ENCODE assay signal across 13 cellular contexts in the genomic region with DNA sequence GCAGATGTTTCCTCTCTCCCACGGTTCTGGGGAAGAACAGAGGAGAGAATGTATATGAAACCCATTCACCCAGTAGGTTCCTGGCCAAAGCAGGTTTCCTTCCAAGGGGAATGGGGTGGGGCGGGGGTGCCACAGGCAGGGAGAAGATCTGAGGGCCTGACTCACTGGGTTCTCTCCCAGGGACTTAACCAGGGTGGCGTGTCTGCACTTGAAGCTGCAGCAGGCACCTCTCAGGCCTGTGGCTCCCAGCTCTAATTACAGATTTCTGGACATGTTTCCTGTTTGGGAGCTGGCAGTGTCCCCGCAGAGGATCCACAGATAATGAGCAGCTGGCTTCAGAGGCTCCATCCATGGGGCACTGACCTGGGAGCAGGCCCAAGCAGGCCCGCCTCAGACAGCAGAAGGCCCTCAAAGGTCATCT. TPM values are rescaled to one million over a fixed set of nuclear protein-coding genes. Genes with fewer than 3 reads are reported as not detected.
DNase-seq lines count a peak whose midpoint lies in the region; ATAC-seq, FAIRE-seq and TF ChIP-seq lines count a peak whose summit lies in the region.
"Had no signal": no experiment of that assay in that cellular context is flagged by ENCODE, and none has a peak within 500 bp of the region (broad histone marks: within the 10 kb centered on the region; RNA-seq: fewer than 3 reads in every experiment).

No MANE protein-coding gene starts in this region.

- H3K27me3 ChIP-seq in MG63 (no peaks in the 10 kb centered on the region), bronchial epithelial cell (ENCODE audit: control insufficient read depth, insufficient read depth, low read length) (no peaks in the 10 kb centered on the region), right lobe of liver (no peaks in the 10 kb centered on the region)

- TF ChIP-seq POLR2A in right lobe of liver (IDR thresholded peaks at IDR 0.05) = no peak

- H3K27ac ChIP-seq in right lobe of liver = no peak overlapping the region
- H3K27ac ChIP-seq: C4-2B, neural progenitor cell had no signal

- peaks cover 4% of the 10 kb centered on the region; the same call in 1 of the 2 replicates for H3K9me3 ChIP-seq in MG63
- no peaks in the 10 kb centered on the region for H3K9me3 ChIP-seq in right lobe of liver

- H3K4me1 ChIP-seq in right lobe of liver = peaks cover 0 to 50% (median 23%) of the 10 kb centered on the region in 4 donors
- H3K4me1 ChIP-seq: neural progenitor cell had no signal

- DNase-seq in AG10803 (ENCODE audit: low read depth) (peak; percentile 45), MG63 (peak; percentile 95), bronchial epithelial cell (ENCODE audit: low read depth) (peak; percentile 93), right lobe of liver (peak; percentile 51 to 62 (median 58)), OCI-M1 (lab: John Stamatoyannopoulos, UW) (no peak), RPMI8226 (no peak), NCI-H1436 (lab: John Stamatoyannopoulos, UW) (no peak), AML-193 (lab: John Stamatoyannopoulos, UW) (no peak)
- DNase-seq: activated CD8-positive, alpha-beta memory T cell treated with anti-CD3 and anti-CD28 coated beads, Interleukin-2, amount 50 U/mL, for 48 hours; stimulated activated CD4-positive, alpha-beta T cell treated with anti-CD3 and anti-CD28 coated beads, Interleukin-1b, Interleukin-23, amount 100 ng/mL, for 48 hours had no signal

- TF ChIP-seq CTCF in AG10803 (conservative IDR thresholded peaks at IDR 0.05; ENCODE audit: low read length) (no peak), bronchial epithelial cell (IDR thresholded peaks at IDR 0.05; ENCODE audit: insufficient read depth, low read length, severe bottlenecking) (no peak), right lobe of liver (IDR thresholded peaks at IDR 0.05) (no peak)

- FAIRE-seq in bronchial epithelial cell (lab: Jason Lieb, UNC) = peak; percentile 89

- WGBS in right lobe of liver (ENCODE audit: insufficient coverage, low coverage, low lambda C conversion rate, missing lambda C conversion rate) = no CpG with 5 or more reads among the region's 5 CpGs

- H3K4me3 ChIP-seq in AG10803 (ENCODE audit: low read length) (no peak overlapping the region), MG63 (no peak overlapping the region), bronchial epithelial cell (ENCODE audit: low read depth, low read length) (no peak overlapping the region), right lobe of liver (no peak overlapping the region)
- H3K4me3 ChIP-seq: neural progenitor cell had no signal

- intact Hi-C loops in right lobe of liver (cut with DNase I) = no loop called here

- H3K36me3 ChIP-seq in MG63 = no peaks in the 10 kb centered on the region
- H3K36me3 ChIP-seq in bronchial epithelial cell (ENCODE audit: control insufficient read depth, insufficient read depth, low read length) = no peaks in the 10 kb centered on the region
- H3K36me3 ChIP-seq in right lobe of liver = no peaks in the 10 kb centered on the region
- H3K36me3 ChIP-seq: neural progenitor cell had no signal

- peak; percentile 4 to 21 (median 18) for ATAC-seq in right lobe of liver
- ATAC-seq: HCT116 had no signal

RNA-seq across cellular contexts. Expression of a gene that starts 50.2 kb away (rescaled TPM):
- 9.5 and 22.4 TPM in 2 replicates for total RNA-seq in MG63 (2014; rRNA removed; shearing (Covaris generic); ENCODE audit: low replicate concordance)
- total RNA-seq in bronchial epithelial cell (6.3 and 9.0 TPM in 2 replicates), right lobe of liver (10 to 100 TPM in 5 of 6 experiments, 1 to 10 TPM in 1; 9.9 to 22.8 (median 12.3) TPM)

Comparison
In these comparisons a context has a peak if more than half of its experiments do, and no peak if none do; other contexts are left out.
1. DNase-seq: peak in AG10803 (single experiment), MG63 (single experiment), bronchial epithelial cell (single experiment) and right lobe of liver (3 of 3); none in OCI-M1 (single experiment), RPMI8226 (single experiment), NCI-H1436 (single experiment) and AML-193 (0 of 2).